In the genomic region with DNA sequence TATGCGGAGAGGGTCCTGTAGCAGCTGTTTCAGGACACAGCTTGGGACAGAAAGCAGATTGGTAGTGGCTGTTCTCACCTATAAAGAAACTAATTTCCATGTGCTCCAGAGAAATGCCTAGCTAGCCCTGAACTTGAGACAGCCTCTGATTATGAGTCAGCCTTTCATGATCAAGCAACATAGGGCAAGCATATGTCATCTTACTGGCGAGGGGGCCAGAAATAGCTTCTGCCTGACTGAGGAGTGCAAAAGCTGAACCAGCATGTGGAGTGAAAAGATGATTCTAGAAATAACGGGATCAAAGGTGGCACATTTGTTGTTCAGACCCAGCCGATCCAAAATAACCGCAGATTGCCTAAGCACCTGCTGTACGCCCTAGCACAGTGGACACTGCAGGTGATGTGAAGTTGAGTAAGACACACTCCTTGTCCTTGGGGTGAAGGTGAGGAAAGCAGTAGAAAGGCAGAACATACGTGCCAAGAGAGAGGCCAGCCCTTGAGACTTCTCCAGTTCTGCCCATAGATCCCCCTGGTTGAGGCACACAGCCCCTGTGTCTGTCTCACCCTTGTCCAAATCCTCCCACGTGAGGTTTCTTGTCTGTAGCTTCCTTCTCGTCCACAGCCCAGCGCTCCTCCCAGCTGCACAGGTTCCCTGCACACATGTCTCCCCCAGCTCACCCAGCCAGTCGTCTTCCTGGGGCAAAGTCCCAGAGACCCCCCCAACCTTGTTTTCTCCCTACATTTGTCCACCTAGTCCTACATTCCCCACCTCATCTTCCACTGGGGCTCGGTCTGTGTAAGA, we compare ENCODE assay signal across 9 cellular contexts. TPM values are rescaled to one million over a fixed set of nuclear protein-coding genes. Genes with fewer than 3 reads are reported as not detected.
DNase-seq lines count a peak whose midpoint lies in the region; ATAC-seq and TF ChIP-seq lines count a peak whose summit lies in the region.
"Had no signal": no experiment of that assay in that cellular context is flagged by ENCODE, and none has a peak within 500 bp of the region (broad histone marks: within the 10 kb centered on the region; RNA-seq: fewer than 3 reads in every experiment).

No MANE protein-coding gene starts in this region.

- TF ChIP-seq CTCF in AG10803 (conservative IDR thresholded peaks at IDR 0.05; ENCODE audit: low read length): no peak
- TF ChIP-seq CTCF in PC-9 (conservative IDR thresholded peaks at IDR 0.05): no peak

- ATAC-seq in GM18907 (IDR thresholded peaks at IDR 0.05; ENCODE audit: unreplicated experiment) (peak; percentile 24), GM18505 (IDR thresholded peaks at IDR 0.05; ENCODE audit: unreplicated experiment) (no peak), GM21619 (IDR thresholded peaks at IDR 0.05; ENCODE audit: unreplicated experiment) (no peak)

- no peaks in the 10 kb centered on the region for H3K9me2 ChIP-seq in PC-9 (ENCODE audit: insufficient read depth)

- peaks cover 40% of the 10 kb centered on the region for H3F3A ChIP-seq in PC-9 (ENCODE audit: insufficient read depth, low read depth)

- CTCF ChIA-PET in PC-9 (lab: Charles Lee): no interaction called here

- H3K4me1 Mint-ChIP-seq in immature natural killer cell: peaks cover 16 to 20% of the 10 kb centered on the region in 2 donors

- POLR2A ChIA-PET in PC-9 (lab: Charles Lee; ENCODE audit: unreplicated experiment): interaction anchor here (0.6 to 0.7 kb wide), 3 partner anchors 11 to 161 kb away, joined by 3 to 5 read pairs (median 4); partner anchors contain the start of gene MLXIPL

- H3K79me2 ChIP-seq in PC-9 (ENCODE audit: low read depth): peaks cover 16% of the 10 kb centered on the region

- no peaks in the 10 kb centered on the region for H3K9me3 Mint-ChIP-seq in immature natural killer cell
- H3K9me3 Mint-ChIP-seq: naive B cell had no signal

- no peak overlapping the region for H2AFZ ChIP-seq in PC-9

- DNase-seq in AG10803 (ENCODE audit: low read depth): peak; percentile 87
- DNase-seq in PC-9: peak in 1 of 2 experiments; percentile 65
- peak; percentile 88 for DNase-seq in fibroblast of peridontal ligament (ENCODE audit: extremely low read depth)
- no peak for DNase-seq in immature natural killer cell
- no peak for DNase-seq in activated gamma-delta T cell (lab: John Stamatoyannopoulos, UW)
- DNase-seq: naive B cell had no signal

- H3K27ac Mint-ChIP-seq in immature natural killer cell: peak overlapping the region in 1 of 6 donors; percentile 14

- H3K9me3 ChIP-seq in PC-9 (ENCODE audit: insufficient read depth, low read depth): no peaks in the 10 kb centered on the region

- 0 out of 2 replicates have a peak overlapping the region, but pooled peaks have one; percentile 20 for H3K4me2 ChIP-seq in PC-9

- BruUV-seq in PC-9 (replicated peaks; lab: Mats Ljungman, UMichigan): no TSS peak

- peaks cover 16% of the 10 kb centered on the region for H4K20me1 ChIP-seq in PC-9 (ENCODE audit: insufficient read depth)

- no peaks in the 10 kb centered on the region for H3K36me3 ChIP-seq in PC-9 (ENCODE audit: low read depth)

- H3K27ac ChIP-seq in PC-9: peak overlapping the region; percentile 43; the same call in 1 of the 2 replicates

- peaks cover 21% of the 10 kb centered on the region for H3K4me1 ChIP-seq in PC-9 (replicated peaks; ENCODE audit: insufficient read depth)

- H3K4me3 Mint-ChIP-seq in immature natural killer cell: peak overlapping the region in 1 of 5 donors; percentile 52

- H3K27me3 Mint-ChIP-seq in immature natural killer cell (ENCODE audit: low read depth in 3 of 3): peaks cover 3 to 20% (median 4%) of the 10 kb centered on the region in 3 donors

- no peak for TF ChIP-seq POLR2A in GM18505 (IDR thresholded peaks at IDR 0.05; ENCODE audit: borderline replicate concordance, extremely low read depth, insufficient read depth, insufficient read length)

- no peaks in the 10 kb centered on the region for H3K27me3 ChIP-seq in PC-9 (ENCODE audit: insufficient read depth, low read depth)

- intact Hi-C loops in PC-9 (cut with micrococcal nuclease; ENCODE audit: unreplicated experiment): no loop called here

- H3K4me3 ChIP-seq in AG10803 (ENCODE audit: low read length) (no peak overlapping the region), PC-9 (no peak overlapping the region)

- H3K36me3 Mint-ChIP-seq in immature natural killer cell: peaks cover 0 to 3% (median 0%) of the 10 kb centered on the region in 3 donors
- H3K36me3 Mint-ChIP-seq: naive B cell had no signal

RNA-seq across cellular contexts. Expression of gene BCL7B, which starts 2.7 kb away (rescaled TPM):
- total RNA-seq in PC-9 (2021): 57.1 and 70.4 TPM in 2 replicates
- polyA plus RNA-seq in immature natural killer cell: 100 to 1,000 TPM in 1 of 3 donors, 10 to 100 TPM in 2; 89.1 to 103 (median 95.5) TPM

RNA-seq across cellular contexts. Expression of gene TBL2, which starts 18.1 kb away (rescaled TPM):
- 43.9 and 49.2 TPM in 2 replicates for total RNA-seq in PC-9 (2021)
- polyA plus RNA-seq in immature natural killer cell: 10 to 100 TPM; 19.3 to 32.4 (median 21.7) TPM

RNA-seq across cellular contexts. Expression of gene BAZ1B, which starts 38.1 kb away (rescaled TPM):
- total RNA-seq in PC-9 (2021): 73.6 and 88.4 TPM in 2 replicates
- 10 to 100 TPM in 1 of 3 donors, 1 to 10 TPM in 2; 3.6 to 23.4 (median 7.4) TPM for polyA plus RNA-seq in immature natural killer cell

Comparison
In these comparisons a context has a peak if more than half of its experiments do, and no peak if none do; other contexts are left out.
1. DNase-seq: peak in AG10803 (single experiment) and fibroblast of peridontal ligament (single experiment); none in immature natural killer cell (0 of 3) and activated gamma-delta T cell (single experiment).